Comparison of ENCODE assay signal across 1 cellular context in the genomic region with DNA sequence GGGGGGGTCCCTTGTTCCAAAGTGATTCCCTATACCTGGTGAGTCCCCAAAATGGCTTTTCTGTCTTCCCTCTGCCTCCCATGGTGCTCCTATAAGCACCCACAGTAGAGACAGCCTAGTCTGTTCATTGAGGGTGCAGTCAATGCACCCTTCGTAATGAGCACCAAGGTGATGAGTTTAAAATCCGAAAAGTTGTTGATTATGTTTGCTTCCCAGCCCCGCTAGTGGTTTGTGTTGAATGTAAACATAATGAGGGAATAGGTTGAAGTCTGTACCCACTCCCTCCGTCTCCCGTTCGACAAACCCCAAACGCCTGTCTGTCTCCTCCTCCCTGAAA.
TF ChIP-seq lines count a peak whose summit lies in the region.

No MANE protein-coding gene starts in this region.

TF ChIP-seq in WTC11, 78 proteins besides CTCF, POLR2A, EP300 and RAD21 (continued from another document):
- TF ChIP-seq, protein P1, sequence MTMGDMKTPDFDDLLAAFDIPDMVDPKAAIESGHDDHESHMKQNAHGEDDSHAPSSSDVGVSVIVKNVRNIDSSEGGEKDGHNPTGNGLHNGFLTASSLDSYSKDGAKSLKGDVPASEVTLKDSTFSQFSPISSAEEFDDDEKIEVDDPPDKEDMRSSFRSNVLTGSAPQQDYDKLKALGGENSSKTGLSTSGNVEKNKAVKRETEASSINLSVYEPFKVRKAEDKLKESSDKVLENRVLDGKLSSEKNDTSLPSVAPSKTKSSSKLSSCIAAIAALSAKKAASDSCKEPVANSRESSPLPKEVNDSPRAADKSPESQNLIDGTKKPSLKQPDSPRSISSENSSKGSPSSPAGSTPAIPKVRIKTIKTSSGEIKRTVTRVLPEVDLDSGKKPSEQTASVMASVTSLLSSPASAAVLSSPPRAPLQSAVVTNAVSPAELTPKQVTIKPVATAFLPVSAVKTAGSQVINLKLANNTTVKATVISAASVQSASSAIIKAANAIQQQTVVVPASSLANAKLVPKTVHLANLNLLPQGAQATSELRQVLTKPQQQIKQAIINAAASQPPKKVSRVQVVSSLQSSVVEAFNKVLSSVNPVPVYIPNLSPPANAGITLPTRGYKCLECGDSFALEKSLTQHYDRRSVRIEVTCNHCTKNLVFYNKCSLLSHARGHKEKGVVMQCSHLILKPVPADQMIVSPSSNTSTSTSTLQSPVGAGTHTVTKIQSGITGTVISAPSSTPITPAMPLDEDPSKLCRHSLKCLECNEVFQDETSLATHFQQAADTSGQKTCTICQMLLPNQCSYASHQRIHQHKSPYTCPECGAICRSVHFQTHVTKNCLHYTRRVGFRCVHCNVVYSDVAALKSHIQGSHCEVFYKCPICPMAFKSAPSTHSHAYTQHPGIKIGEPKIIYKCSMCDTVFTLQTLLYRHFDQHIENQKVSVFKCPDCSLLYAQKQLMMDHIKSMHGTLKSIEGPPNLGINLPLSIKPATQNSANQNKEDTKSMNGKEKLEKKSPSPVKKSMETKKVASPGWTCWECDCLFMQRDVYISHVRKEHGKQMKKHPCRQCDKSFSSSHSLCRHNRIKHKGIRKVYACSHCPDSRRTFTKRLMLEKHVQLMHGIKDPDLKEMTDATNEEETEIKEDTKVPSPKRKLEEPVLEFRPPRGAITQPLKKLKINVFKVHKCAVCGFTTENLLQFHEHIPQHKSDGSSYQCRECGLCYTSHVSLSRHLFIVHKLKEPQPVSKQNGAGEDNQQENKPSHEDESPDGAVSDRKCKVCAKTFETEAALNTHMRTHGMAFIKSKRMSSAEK (CRISPR knock-in tag; IDR thresholded peaks at IDR 0.05; ENCODE audit: borderline replicate concordance), result no peak
- TF ChIP-seq FOXP1 (CRISPR knock-in tag; IDR thresholded peaks at IDR 0.05; ENCODE audit: borderline replicate concordance), result no peak
- TF ChIP-seq, protein P2, sequence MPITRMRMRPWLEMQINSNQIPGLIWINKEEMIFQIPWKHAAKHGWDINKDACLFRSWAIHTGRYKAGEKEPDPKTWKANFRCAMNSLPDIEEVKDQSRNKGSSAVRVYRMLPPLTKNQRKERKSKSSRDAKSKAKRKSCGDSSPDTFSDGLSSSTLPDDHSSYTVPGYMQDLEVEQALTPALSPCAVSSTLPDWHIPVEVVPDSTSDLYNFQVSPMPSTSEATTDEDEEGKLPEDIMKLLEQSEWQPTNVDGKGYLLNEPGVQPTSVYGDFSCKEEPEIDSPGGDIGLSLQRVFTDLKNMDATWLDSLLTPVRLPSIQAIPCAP (CRISPR knock-in tag; IDR thresholded peaks at IDR 0.05), result no peak
- TF ChIP-seq CBFB (CRISPR knock-in tag; IDR thresholded peaks at IDR 0.05; ENCODE audit: low read depth), result no peak
- no peak for TF ChIP-seq NR1H2 (CRISPR knock-in tag; IDR thresholded peaks at IDR 0.05)
- TF ChIP-seq, protein P3, sequence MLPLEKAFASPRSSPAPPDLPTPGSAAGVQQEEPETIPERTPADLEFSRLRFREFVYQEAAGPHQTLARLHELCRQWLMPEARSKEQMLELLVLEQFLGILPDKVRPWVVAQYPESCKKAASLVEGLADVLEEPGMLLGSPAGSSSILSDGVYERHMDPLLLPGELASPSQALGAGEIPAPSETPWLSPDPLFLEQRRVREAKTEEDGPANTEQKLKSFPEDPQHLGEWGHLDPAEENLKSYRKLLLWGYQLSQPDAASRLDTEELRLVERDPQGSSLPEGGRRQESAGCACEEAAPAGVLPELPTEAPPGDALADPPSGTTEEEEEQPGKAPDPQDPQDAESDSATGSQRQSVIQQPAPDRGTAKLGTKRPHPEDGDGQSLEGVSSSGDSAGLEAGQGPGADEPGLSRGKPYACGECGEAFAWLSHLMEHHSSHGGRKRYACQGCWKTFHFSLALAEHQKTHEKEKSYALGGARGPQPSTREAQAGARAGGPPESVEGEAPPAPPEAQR (CRISPR knock-in tag; IDR thresholded peaks at IDR 0.05), result no peak
- no peak for TF ChIP-seq TP53 (CRISPR knock-in tag; IDR thresholded peaks at IDR 0.05)
- no peak for TF ChIP-seq SP1 (CRISPR knock-in tag; conservative IDR thresholded peaks at IDR 0.05)
- no peak for TF ChIP-seq SOX15 (CRISPR knock-in tag; IDR thresholded peaks at IDR 0.05)
- TF ChIP-seq, protein P4, sequence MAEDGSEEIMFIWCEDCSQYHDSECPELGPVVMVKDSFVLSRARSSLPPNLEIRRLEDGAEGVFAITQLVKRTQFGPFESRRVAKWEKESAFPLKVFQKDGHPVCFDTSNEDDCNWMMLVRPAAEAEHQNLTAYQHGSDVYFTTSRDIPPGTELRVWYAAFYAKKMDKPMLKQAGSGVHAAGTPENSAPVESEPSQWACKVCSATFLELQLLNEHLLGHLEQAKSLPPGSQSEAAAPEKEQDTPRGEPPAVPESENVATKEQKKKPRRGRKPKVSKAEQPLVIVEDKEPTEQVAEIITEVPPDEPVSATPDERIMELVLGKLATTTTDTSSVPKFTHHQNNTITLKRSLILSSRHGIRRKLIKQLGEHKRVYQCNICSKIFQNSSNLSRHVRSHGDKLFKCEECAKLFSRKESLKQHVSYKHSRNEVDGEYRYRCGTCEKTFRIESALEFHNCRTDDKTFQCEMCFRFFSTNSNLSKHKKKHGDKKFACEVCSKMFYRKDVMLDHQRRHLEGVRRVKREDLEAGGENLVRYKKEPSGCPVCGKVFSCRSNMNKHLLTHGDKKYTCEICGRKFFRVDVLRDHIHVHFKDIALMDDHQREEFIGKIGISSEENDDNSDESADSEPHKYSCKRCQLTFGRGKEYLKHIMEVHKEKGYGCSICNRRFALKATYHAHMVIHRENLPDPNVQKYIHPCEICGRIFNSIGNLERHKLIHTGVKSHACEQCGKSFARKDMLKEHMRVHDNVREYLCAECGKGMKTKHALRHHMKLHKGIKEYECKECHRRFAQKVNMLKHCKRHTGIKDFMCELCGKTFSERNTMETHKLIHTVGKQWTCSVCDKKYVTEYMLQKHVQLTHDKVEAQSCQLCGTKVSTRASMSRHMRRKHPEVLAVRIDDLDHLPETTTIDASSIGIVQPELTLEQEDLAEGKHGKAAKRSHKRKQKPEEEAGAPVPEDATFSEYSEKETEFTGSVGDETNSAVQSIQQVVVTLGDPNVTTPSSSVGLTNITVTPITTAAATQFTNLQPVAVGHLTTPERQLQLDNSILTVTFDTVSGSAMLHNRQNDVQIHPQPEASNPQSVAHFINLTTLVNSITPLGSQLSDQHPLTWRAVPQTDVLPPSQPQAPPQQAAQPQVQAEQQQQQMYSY (CRISPR knock-in tag; IDR thresholded peaks at IDR 0.05), result no peak
